In the genomic region with DNA sequence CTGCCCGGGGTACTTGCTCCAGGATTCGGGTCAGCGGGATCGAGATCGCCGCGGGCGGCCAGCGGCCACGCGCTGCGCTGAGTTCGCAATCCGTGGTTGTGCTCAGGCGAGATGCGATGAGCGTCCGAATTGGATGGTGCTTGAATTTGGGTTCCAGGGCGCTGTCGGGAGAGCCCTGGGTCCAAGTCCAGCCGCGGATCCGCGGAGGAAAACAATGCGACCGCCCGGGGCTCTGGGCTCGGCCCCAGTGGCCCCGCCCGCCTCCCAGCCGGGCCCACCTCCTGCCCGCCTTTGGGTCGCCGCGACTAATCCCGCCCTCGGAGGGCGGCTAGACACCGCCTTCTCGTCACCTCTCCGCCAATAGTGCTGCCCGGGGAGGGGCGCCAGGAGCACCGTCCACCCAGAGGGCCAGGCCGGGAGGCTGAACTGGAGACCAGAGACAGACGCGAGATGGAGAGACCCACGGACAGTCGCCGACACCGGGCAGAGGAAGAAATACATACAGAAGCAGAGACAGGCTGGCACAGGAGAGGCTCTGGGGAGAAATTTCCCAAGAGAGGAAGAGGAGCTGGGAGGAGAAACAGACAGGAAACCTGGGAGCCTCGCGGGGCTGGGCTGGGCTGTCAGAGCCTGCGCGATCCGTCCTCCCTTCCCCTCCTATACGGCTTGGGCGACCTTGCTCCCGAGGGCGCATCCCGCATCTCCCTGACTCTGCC, we compare ENCODE assay signal across 8 cellular contexts. TPM values are rescaled to one million over a fixed set of nuclear protein-coding genes. Genes with fewer than 3 reads are reported as not detected.
DNase-seq lines count a peak whose midpoint lies in the region; ATAC-seq lines count a peak whose summit lies in the region.

A gene with protein sequence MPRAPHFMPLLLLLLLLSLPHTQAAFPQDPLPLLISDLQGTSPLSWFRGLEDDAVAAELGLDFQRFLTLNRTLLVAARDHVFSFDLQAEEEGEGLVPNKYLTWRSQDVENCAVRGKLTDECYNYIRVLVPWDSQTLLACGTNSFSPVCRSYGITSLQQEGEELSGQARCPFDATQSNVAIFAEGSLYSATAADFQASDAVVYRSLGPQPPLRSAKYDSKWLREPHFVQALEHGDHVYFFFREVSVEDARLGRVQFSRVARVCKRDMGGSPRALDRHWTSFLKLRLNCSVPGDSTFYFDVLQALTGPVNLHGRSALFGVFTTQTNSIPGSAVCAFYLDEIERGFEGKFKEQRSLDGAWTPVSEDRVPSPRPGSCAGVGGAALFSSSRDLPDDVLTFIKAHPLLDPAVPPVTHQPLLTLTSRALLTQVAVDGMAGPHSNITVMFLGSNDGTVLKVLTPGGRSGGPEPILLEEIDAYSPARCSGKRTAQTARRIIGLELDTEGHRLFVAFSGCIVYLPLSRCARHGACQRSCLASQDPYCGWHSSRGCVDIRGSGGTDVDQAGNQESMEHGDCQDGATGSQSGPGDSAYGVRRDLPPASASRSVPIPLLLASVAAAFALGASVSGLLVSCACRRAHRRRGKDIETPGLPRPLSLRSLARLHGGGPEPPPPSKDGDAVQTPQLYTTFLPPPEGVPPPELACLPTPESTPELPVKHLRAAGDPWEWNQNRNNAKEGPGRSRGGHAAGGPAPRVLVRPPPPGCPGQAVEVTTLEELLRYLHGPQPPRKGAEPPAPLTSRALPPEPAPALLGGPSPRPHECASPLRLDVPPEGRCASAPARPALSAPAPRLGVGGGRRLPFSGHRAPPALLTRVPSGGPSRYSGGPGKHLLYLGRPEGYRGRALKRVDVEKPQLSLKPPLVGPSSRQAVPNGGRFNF (minus strand): TSS at position 216 of the 716 bp plus-strand sequence. CDS start 4,010 bp downstream, outside the sequence.

- DNase-seq in NCI-H524 treated with DMSO at 0.1 percent for 48 hours (lab: John Stamatoyannopoulos, UW) (peak; percentile 47), cortex of kidney (lab: John Stamatoyannopoulos, UW) (peak; percentile 36), left kidney (ENCODE audit: low read depth, low spot score) (peak; percentile 98)
- DNase-seq in activated CD4-positive, alpha-beta T cell treated with anti-CD3 and anti-CD28 coated beads, Interleukin-2, amount 10 ng/mL, durations not matched to agents 24 days and 14 days, result peak; percentile 98
- peak; percentile 69 to 81 for DNase-seq in stimulated activated CD4-positive, alpha-beta T cell treated with anti-CD3 and anti-CD28 coated beads, Interleukin-1b, Interleukin-23, amount 100 ng/mL, for 4 hours (ENCODE audit: low read depth in 2 of 2)

- H3K9me3 Mint-ChIP-seq in activated CD4-positive, alpha-beta T cell treated with anti-CD3 and anti-CD28 coated beads, Interleukin-2, amount 10 ng/mL, durations not matched to agents 24 days and 14 days, result no peaks in the 10 kb centered on the region

- peaks cover 33% of the 10 kb centered on the region for H4K20me1 ChIP-seq in BLaER1

- peak; percentile 99 for ATAC-seq in GM19351 (IDR thresholded peaks at IDR 0.05; ENCODE audit: unreplicated experiment)
- peak; percentile 92 for ATAC-seq in HG03469 (IDR thresholded peaks at IDR 0.05; ENCODE audit: unreplicated experiment)

- no peaks in the 10 kb centered on the region for H3K27me3 ChIP-seq in BLaER1

- peaks cover 14% of the 10 kb centered on the region for H3K4me1 Mint-ChIP-seq in activated CD4-positive, alpha-beta T cell treated with anti-CD3 and anti-CD28 coated beads, Interleukin-2, amount 10 ng/mL, durations not matched to agents 24 days and 14 days

- peaks cover 18% of the 10 kb centered on the region for H3K27me3 Mint-ChIP-seq in activated CD4-positive, alpha-beta T cell treated with anti-CD3 and anti-CD28 coated beads, Interleukin-2, amount 10 ng/mL, durations not matched to agents 24 days and 14 days

- H3K36me3 ChIP-seq in BLaER1, result peaks cover 11% of the 10 kb centered on the region

- H3K4me3 Mint-ChIP-seq in activated CD4-positive, alpha-beta T cell treated with anti-CD3 and anti-CD28 coated beads, Interleukin-2, amount 10 ng/mL, durations not matched to agents 24 days and 14 days, result peak within 1 kb of the TSS; percentile 90

- peak within 1 kb of the TSS; percentile 100 for H3K4me2 ChIP-seq in BLaER1

- intact Hi-C loops in activated CD4-positive, alpha-beta T cell treated with anti-CD3 and anti-CD28 coated beads, Interleukin-2, amount 10 ng/mL, durations not matched to agents 24 days and 14 days (cut with micrococcal nuclease), result loop anchor here (1.0 to 2.0 kb wide), 2 partner anchors 10 to 16 kb away; a partner anchor contains a TSS

- peak within 1 kb of the TSS; percentile 96 for H3K9ac ChIP-seq in BLaER1

- H3K4me3 ChIP-seq in BLaER1, result peak within 1 kb of the TSS; percentile 80

- H3K36me3 Mint-ChIP-seq in activated CD4-positive, alpha-beta T cell treated with anti-CD3 and anti-CD28 coated beads, Interleukin-2, amount 10 ng/mL, durations not matched to agents 24 days and 14 days (ENCODE audit: low read depth), result no peaks in the 10 kb centered on the region

- peak within 1 kb of the TSS; percentile 94 for H3K27ac ChIP-seq in BLaER1

- H3K27ac Mint-ChIP-seq in activated CD4-positive, alpha-beta T cell treated with anti-CD3 and anti-CD28 coated beads, Interleukin-2, amount 10 ng/mL, durations not matched to agents 24 days and 14 days, result peak within 1 kb of the TSS; percentile 64

- peaks cover 69% of the 10 kb centered on the region for H3K4me1 ChIP-seq in BLaER1

- no peaks in the 10 kb centered on the region for H3K9me3 ChIP-seq in BLaER1

RNA-seq across cellular contexts. Expression of the gene that starts here (rescaled TPM):
- 2.3 and 2.5 TPM in 2 replicates for total RNA-seq in activated CD4-positive, alpha-beta T cell treated with anti-CD3 and anti-CD28 coated beads, Interleukin-2, amount 10 ng/mL, durations not matched to agents 24 days and 14 days

Comparison
In these comparisons a context has a peak if more than half of its experiments do, and no peak if none do; other contexts are left out.
1. Peak in every context shown above with its lines: DNase-seq, ATAC-seq, H3K4me3 ChIP-seq and H3K27ac ChIP-seq.
2. DNase-seq: peak in every context shown above with its lines; median percentile 98 in activated CD4-positive, alpha-beta T cell treated with anti-CD3 and anti-CD28 coated beads, Interleukin-2, amount 10 ng/mL, durations not matched to agents 24 days and 14 days; 98 in left kidney; 75 in stimulated activated CD4-positive, alpha-beta T cell treated with anti-CD3 and anti-CD28 coated beads, Interleukin-1b, Interleukin-23, amount 100 ng/mL, for 4 hours; 47 in NCI-H524 treated with DMSO at 0.1 percent for 48 hours; 36 in cortex of kidney.